In the genomic region with DNA sequence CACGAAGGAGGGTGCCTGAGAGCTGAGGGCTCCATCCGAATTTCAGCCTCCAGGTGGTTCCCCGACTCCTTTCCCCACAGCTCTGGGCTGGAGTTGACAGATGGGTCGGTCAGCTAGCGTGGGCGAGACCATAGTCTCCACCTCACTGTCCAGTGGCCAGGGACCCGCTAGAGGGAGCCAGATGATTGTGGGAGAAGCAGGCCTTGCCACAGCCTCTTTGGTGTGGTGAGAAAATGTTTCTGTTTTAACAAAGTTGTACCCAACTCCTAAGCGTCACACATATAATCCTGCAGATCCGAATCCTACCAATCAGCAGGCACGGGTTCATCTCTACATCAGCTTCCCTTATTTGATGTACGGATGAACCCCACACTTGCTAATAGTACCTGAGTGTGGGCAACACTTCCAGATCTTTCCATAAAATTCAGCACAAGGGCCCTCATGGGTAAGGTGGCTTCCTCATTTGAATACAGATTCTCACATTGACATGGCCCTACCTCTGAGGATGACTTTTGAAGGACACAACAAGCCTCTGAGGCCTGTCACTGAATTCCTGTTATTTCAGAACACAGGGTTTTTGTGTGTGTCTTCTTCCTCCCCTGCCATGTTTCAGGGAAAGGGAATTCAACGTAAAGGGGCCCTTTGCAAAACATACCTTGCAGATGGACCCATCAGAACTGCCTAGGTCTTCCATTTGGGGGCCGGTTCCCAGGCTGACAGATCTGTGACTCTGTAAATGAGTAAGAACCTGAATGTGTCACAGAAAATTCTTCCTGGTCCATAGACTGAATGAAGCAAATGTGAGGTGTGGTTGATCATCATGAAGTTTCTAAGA, we compare ENCODE assay signal across 1 cellular context.
TF ChIP-seq lines count a peak whose summit lies in the region.

No MANE protein-coding gene starts in this region.

TF ChIP-seq in HepG2, 621 proteins besides CTCF, POLR2A, EP300 and RAD21 (continued from another document and continues in another):
- TF ChIP-seq ZNF121 (CRISPR knock-in tag; IDR thresholded peaks at IDR 0.05), result no peak
- no peak for TF ChIP-seq SRF (IDR thresholded peaks at IDR 0.05; ENCODE audit: low read depth, low read length)
- TF ChIP-seq FOXA3 (CRISPR knock-in tag; IDR thresholded peaks at IDR 0.05), result peak; percentile 34; the same call in 1 of the 2 replicates
- TF ChIP-seq, protein P1, sequence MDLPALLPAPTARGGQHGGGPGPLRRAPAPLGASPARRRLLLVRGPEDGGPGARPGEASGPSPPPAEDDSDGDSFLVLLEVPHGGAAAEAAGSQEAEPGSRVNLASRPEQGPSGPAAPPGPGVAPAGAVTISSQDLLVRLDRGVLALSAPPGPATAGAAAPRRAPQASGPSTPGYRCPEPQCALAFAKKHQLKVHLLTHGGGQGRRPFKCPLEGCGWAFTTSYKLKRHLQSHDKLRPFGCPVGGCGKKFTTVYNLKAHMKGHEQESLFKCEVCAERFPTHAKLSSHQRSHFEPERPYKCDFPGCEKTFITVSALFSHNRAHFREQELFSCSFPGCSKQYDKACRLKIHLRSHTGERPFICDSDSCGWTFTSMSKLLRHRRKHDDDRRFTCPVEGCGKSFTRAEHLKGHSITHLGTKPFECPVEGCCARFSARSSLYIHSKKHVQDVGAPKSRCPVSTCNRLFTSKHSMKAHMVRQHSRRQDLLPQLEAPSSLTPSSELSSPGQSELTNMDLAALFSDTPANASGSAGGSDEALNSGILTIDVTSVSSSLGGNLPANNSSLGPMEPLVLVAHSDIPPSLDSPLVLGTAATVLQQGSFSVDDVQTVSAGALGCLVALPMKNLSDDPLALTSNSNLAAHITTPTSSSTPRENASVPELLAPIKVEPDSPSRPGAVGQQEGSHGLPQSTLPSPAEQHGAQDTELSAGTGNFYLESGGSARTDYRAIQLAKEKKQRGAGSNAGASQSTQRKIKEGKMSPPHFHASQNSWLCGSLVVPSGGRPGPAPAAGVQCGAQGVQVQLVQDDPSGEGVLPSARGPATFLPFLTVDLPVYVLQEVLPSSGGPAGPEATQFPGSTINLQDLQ (CRISPR knock-in tag; IDR thresholded peaks at IDR 0.05), result no peak
- TF ChIP-seq MIXL1 (CRISPR knock-in tag; IDR thresholded peaks at IDR 0.05), result peak; percentile 51; the same call in 1 of the 2 replicates
- no peak for TF ChIP-seq ZNF775 (CRISPR knock-in tag; IDR thresholded peaks at IDR 0.05; ENCODE audit: borderline replicate concordance)
- no peak for TF ChIP-seq ZNF607 (CRISPR knock-in tag; IDR thresholded peaks at IDR 0.05; ENCODE audit: borderline replicate concordance)
- TF ChIP-seq ZNF317 (CRISPR knock-in tag; IDR thresholded peaks at IDR 0.05), result no peak
- TF ChIP-seq, protein P2, sequence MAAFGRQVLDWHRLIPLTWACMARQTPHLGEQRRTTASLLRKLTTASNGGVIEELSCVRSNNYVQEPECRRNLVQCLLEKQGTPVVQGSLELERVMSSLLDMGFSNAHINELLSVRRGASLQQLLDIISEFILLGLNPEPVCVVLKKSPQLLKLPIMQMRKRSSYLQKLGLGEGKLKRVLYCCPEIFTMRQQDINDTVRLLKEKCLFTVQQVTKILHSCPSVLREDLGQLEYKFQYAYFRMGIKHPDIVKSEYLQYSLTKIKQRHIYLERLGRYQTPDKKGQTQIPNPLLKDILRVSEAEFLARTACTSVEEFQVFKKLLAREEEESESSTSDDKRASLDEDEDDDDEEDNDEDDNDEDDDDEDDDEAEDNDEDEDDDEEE (CRISPR knock-in tag; IDR thresholded peaks at IDR 0.05), result no peak
- no peak for TF ChIP-seq ZNF558 (CRISPR knock-in tag; IDR thresholded peaks at IDR 0.05; ENCODE audit: borderline replicate concordance)
- no peak for TF ChIP-seq CBX1 (IDR thresholded peaks at IDR 0.05; ENCODE audit: low read depth)
- no peak for TF ChIP-seq HES4 (CRISPR knock-in tag; IDR thresholded peaks at IDR 0.05; ENCODE audit: borderline replicate concordance)
- TF ChIP-seq, protein P3, sequence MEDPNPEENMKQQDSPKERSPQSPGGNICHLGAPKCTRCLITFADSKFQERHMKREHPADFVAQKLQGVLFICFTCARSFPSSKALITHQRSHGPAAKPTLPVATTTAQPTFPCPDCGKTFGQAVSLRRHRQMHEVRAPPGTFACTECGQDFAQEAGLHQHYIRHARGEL (CRISPR knock-in tag; IDR thresholded peaks at IDR 0.05), result no peak
- no peak for TF ChIP-seq U2AF1 (optimal IDR thresholded peaks at IDR 0.05; ENCODE audit: low read depth, low read length)
- TF ChIP-seq, protein P4, sequence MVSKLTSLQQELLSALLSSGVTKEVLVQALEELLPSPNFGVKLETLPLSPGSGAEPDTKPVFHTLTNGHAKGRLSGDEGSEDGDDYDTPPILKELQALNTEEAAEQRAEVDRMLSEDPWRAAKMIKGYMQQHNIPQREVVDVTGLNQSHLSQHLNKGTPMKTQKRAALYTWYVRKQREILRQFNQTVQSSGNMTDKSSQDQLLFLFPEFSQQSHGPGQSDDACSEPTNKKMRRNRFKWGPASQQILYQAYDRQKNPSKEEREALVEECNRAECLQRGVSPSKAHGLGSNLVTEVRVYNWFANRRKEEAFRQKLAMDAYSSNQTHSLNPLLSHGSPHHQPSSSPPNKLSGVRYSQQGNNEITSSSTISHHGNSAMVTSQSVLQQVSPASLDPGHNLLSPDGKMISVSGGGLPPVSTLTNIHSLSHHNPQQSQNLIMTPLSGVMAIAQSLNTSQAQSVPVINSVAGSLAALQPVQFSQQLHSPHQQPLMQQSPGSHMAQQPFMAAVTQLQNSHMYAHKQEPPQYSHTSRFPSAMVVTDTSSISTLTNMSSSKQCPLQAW (CRISPR knock-in tag; IDR thresholded peaks at IDR 0.05), result peak; percentile 80; the same call in 1 of the 2 replicates
- TF ChIP-seq ZNF780A (CRISPR knock-in tag; IDR thresholded peaks at IDR 0.05), result no peak
- no peak for TF ChIP-seq ZNF235 (CRISPR knock-in tag; IDR thresholded peaks at IDR 0.05; ENCODE audit: borderline replicate concordance)
- TF ChIP-seq CHD4 (IDR thresholded peaks at IDR 0.05; ENCODE audit: borderline replicate concordance, low read length), result no peak
- no peak for TF ChIP-seq FOXA1 (IDR thresholded peaks at IDR 0.05)
- peak; percentile 64 for TF ChIP-seq FOXA1 (CRISPR knock-in tag; IDR thresholded peaks at IDR 0.05)
- TF ChIP-seq, protein P5, sequence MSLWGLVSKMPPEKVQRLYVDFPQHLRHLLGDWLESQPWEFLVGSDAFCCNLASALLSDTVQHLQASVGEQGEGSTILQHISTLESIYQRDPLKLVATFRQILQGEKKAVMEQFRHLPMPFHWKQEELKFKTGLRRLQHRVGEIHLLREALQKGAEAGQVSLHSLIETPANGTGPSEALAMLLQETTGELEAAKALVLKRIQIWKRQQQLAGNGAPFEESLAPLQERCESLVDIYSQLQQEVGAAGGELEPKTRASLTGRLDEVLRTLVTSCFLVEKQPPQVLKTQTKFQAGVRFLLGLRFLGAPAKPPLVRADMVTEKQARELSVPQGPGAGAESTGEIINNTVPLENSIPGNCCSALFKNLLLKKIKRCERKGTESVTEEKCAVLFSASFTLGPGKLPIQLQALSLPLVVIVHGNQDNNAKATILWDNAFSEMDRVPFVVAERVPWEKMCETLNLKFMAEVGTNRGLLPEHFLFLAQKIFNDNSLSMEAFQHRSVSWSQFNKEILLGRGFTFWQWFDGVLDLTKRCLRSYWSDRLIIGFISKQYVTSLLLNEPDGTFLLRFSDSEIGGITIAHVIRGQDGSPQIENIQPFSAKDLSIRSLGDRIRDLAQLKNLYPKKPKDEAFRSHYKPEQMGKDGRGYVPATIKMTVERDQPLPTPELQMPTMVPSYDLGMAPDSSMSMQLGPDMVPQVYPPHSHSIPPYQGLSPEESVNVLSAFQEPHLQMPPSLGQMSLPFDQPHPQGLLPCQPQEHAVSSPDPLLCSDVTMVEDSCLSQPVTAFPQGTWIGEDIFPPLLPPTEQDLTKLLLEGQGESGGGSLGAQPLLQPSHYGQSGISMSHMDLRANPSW (CRISPR knock-in tag; IDR thresholded peaks at IDR 0.05; ENCODE audit: borderline replicate concordance), result 0 out of 2 replicates have a peak, but pooled peaks have one; percentile 32
- TF ChIP-seq, protein P6, sequence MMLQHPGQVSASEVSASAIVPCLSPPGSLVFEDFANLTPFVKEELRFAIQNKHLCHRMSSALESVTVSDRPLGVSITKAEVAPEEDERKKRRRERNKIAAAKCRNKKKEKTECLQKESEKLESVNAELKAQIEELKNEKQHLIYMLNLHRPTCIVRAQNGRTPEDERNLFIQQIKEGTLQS (CRISPR knock-in tag; IDR thresholded peaks at IDR 0.05), result peak; percentile 22; the same call in 1 of the 2 replicates
- no peak for TF ChIP-seq FOSL1 (CRISPR knock-in tag; IDR thresholded peaks at IDR 0.05; ENCODE audit: borderline replicate concordance)
- TF ChIP-seq KDM1A (CRISPR knock-in tag; IDR thresholded peaks at IDR 0.05), result no peak
- TF ChIP-seq YY1 (IDR thresholded peaks at IDR 0.05; ENCODE audit: insufficient read depth, insufficient replicate concordance, low read depth, low read length), result peak; percentile 44
- TF ChIP-seq ATM (IDR thresholded peaks at IDR 0.05; ENCODE audit: borderline replicate concordance), result no peak
- TF ChIP-seq ZNF614 (CRISPR knock-in tag; IDR thresholded peaks at IDR 0.05; ENCODE audit: borderline replicate concordance), result peak; percentile 42; the same call in 1 of the 2 replicates
- TF ChIP-seq ZNF781 (CRISPR knock-in tag; IDR thresholded peaks at IDR 0.05; ENCODE audit: borderline replicate concordance, not compliant biosample characterization), result no peak
- no peak for TF ChIP-seq TMF1 (CRISPR knock-in tag; IDR thresholded peaks at IDR 0.05; ENCODE audit: low read depth)
- TF ChIP-seq SOX6 (IDR thresholded peaks at IDR 0.05), result no peak
- peak; percentile 49; the same call in 1 of the 2 replicates for TF ChIP-seq SOX6 (CRISPR knock-in tag; IDR thresholded peaks at IDR 0.05)
- peak; percentile 41; the same call in 1 of the 2 replicates for TF ChIP-seq SPEN (CRISPR knock-in tag; IDR thresholded peaks at IDR 0.05; ENCODE audit: low read depth)
- TF ChIP-seq, protein P7, sequence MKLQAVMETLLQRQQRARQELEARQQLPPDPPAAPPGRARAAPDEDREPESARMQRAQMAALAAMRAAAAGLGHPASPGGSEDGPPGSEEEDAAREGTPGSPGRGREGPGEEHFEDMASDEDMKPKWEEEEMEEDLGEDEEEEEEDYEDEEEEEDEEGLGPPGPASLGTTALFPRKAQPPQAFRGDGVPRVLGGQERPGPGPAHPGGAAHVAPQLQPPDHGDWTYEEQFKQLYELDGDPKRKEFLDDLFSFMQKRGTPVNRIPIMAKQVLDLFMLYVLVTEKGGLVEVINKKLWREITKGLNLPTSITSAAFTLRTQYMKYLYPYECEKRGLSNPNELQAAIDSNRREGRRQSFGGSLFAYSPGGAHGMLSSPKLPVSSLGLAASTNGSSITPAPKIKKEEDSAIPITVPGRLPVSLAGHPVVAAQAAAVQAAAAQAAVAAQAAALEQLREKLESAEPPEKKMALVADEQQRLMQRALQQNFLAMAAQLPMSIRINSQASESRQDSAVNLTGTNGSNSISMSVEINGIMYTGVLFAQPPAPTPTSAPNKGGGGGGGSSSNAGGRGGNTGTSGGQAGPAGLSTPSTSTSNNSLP (IDR thresholded peaks at IDR 0.05; ENCODE audit: low read depth, low read length), result no peak
- TF ChIP-seq SRY (CRISPR knock-in tag; IDR thresholded peaks at IDR 0.05), result no peak
- TF ChIP-seq, protein P8, sequence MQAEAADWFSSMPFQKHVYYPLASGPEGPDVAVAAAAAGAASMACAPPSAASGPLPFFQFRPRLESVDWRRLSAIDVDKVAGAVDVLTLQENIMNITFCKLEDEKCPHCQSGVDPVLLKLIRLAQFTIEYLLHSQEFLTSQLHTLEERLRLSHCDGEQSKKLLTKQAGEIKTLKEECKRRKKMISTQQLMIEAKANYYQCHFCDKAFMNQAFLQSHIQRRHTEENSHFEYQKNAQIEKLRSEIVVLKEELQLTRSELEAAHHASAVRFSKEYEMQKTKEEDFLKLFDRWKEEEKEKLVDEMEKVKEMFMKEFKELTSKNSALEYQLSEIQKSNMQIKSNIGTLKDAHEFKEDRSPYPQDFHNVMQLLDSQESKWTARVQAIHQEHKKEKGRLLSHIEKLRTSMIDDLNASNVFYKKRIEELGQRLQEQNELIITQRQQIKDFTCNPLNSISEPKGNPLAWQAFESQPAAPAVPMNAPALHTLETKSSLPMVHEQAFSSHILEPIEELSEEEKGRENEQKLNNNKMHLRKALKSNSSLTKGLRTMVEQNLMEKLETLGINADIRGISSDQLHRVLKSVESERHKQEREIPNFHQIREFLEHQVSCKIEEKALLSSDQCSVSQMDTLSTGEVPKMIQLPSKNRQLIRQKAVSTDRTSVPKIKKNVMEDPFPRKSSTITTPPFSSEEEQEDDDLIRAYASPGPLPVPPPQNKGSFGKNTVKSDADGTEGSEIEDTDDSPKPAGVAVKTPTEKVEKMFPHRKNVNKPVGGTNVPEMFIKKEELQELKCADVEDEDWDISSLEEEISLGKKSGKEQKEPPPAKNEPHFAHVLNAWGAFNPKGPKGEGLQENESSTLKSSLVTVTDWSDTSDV (CRISPR knock-in tag; IDR thresholded peaks at IDR 0.05), result no peak
- TF ChIP-seq ETV6 (CRISPR knock-in tag; conservative IDR thresholded peaks at IDR 0.05), result 0 out of 2 replicates have a peak, but pooled peaks have one; percentile 70
- TF ChIP-seq PAWR (CRISPR knock-in tag; IDR thresholded peaks at IDR 0.05; ENCODE audit: borderline replicate concordance), result no peak
- peak; percentile 76; the same call in 1 of the 2 replicates for TF ChIP-seq TSC22D2 (CRISPR knock-in tag; IDR thresholded peaks at IDR 0.05; ENCODE audit: borderline replicate concordance)
- TF ChIP-seq, protein P9, sequence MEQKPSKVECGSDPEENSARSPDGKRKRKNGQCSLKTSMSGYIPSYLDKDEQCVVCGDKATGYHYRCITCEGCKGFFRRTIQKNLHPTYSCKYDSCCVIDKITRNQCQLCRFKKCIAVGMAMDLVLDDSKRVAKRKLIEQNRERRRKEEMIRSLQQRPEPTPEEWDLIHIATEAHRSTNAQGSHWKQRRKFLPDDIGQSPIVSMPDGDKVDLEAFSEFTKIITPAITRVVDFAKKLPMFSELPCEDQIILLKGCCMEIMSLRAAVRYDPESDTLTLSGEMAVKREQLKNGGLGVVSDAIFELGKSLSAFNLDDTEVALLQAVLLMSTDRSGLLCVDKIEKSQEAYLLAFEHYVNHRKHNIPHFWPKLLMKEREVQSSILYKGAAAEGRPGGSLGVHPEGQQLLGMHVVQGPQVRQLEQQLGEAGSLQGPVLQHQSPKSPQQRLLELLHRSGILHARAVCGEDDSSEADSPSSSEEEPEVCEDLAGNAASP (CRISPR knock-in tag; IDR thresholded peaks at IDR 0.05; ENCODE audit: borderline replicate concordance), result peak; percentile 59
- TF ChIP-seq MBD4 (IDR thresholded peaks at IDR 0.05; ENCODE audit: borderline replicate concordance, low read length), result no peak
- peak; percentile 79; the same call in 1 of the 2 replicates for TF ChIP-seq KDM3A (CRISPR knock-in tag; IDR thresholded peaks at IDR 0.05; ENCODE audit: low read depth)
- TF ChIP-seq IRF2 (CRISPR knock-in tag; IDR thresholded peaks at IDR 0.05), result peak; percentile 80
- TF ChIP-seq DNMT3B (CRISPR knock-in tag; conservative IDR thresholded peaks at IDR 0.05), result no peak; the same call in 1 of the 2 replicates
- TF ChIP-seq YEATS4 (CRISPR knock-in tag; IDR thresholded peaks at IDR 0.05; ENCODE audit: borderline replicate concordance), result peak; percentile 39; the same call in 1 of the 2 replicates
- peak; percentile 87 for TF ChIP-seq ZNF3 (CRISPR knock-in tag; IDR thresholded peaks at IDR 0.05)
- TF ChIP-seq HOXA9 (CRISPR knock-in tag; IDR thresholded peaks at IDR 0.05; ENCODE audit: borderline replicate concordance), result no peak
- TF ChIP-seq, protein P10, sequence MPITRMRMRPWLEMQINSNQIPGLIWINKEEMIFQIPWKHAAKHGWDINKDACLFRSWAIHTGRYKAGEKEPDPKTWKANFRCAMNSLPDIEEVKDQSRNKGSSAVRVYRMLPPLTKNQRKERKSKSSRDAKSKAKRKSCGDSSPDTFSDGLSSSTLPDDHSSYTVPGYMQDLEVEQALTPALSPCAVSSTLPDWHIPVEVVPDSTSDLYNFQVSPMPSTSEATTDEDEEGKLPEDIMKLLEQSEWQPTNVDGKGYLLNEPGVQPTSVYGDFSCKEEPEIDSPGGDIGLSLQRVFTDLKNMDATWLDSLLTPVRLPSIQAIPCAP (CRISPR knock-in tag; IDR thresholded peaks at IDR 0.05; ENCODE audit: low read depth), result no peak
- TF ChIP-seq MEIS1 (CRISPR knock-in tag; IDR thresholded peaks at IDR 0.05; ENCODE audit: borderline replicate concordance), result peak; percentile 37; the same call in 1 of the 2 replicates
